In genomic region chr15:31027948-31028586, GRCh38 we compare ENCODE assay signal across 14 cellular contexts.
"Had no signal": no experiment of that assay in that cellular context is flagged by ENCODE, and none has a peak within 500 bp of the region (broad histone marks: within the 10 kb centered on the region; RNA-seq: fewer than 3 reads in every experiment).

No MANE protein-coding gene starts in this region.

- ATAC-seq: activated CD4-positive, CD25-positive, alpha-beta regulatory T cell treated with anti-CD3 and anti-CD28 coated beads, Interleukin-2, amount 50 U/mL, for 24 hours; activated naive CD4-positive, alpha-beta T cell treated with anti-CD3 and anti-CD28 coated beads, Interleukin-2, amount 50 U/mL, for 72 hours; lower lobe of right lung; sciatic nerve had no signal

- H2AFZ ChIP-seq: parathyroid adenoma had no signal

- H3K9me3 ChIP-seq: adrenal gland, lower lobe of right lung, stomach had no signal

- H3K4me1 ChIP-seq: adrenal gland, parathyroid adenoma had no signal

- DNase-seq: activated CD4-positive, alpha-beta T cell treated with anti-CD3 and anti-CD28 coated beads, Interleukin-2, amount 50 U/mL, for 4 hours; activated gamma-delta T cell treated with Interleukin-2 at 50 U/mL for 16 hours; activated T-cell treated with anti-CD3 and anti-CD28 coated beads for 4 hours; adrenal gland; dorsolateral prefrontal cortex; lower lobe of right lung; stimulated activated CD4-positive, alpha-beta T cell treated with anti-CD3 and anti-CD28 coated beads, Interleukin-4, amount 100 ng/mL, for 1 hour; stomach had no signal

- H3K36me3 ChIP-seq: adrenal gland, cardiac muscle cell, lower lobe of right lung, stomach had no signal

- H3K9ac ChIP-seq: parathyroid adenoma had no signal

- H3K27me3 ChIP-seq: adrenal gland, cardiac muscle cell, stomach had no signal

- H3K4me3 ChIP-seq: adrenal gland, cardiac muscle cell, dorsolateral prefrontal cortex, lower lobe of right lung, smooth muscle cell, stomach had no signal

- H3K27ac ChIP-seq: adrenal gland, cardiac muscle cell, dorsolateral prefrontal cortex, lower lobe of right lung, parathyroid adenoma, stomach had no signal

- H3K4me2 ChIP-seq: smooth muscle cell had no signal
